In the genomic region with DNA sequence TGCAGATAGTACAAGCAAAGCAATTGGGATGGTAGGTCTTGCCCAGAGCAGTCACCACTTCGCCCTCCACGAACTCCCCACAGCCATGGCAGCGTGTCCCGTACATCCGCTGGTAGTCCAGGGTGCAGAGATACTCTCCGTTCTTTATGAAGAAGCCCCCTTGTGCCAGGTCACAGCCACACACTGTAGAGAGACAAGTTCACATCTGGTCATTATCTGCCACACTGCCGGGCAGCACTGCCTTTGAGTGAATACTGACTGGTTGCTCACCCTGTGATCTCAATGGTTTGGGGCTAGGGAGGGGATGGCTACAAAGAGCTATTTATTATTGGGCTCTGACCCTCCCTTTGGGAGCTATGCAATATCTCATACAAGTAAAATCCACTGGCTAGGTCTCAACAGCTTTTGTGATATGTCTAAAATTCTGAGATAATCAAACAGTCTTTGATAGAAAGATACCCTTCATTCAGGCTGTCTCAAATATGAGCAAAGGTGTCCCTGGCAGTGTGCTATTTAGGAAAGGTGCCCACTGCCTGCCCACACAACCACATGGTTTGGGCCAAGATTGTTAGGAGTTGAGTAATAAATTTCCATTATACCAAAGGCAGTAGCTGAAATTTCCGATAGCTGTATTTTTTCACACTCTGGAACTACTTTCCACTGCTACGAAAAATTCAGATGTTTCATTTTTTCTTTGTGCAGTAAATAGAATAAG, we compare ENCODE assay signal across 28 cellular contexts.
A peak's percentile ranks its signal among the peaks of the same experiment; 100 is the strongest.
DNase-seq lines count a peak whose midpoint lies in the region; ATAC-seq, FAIRE-seq and TF ChIP-seq lines count a peak whose summit lies in the region.
"Had no signal": no experiment of that assay in that cellular context is flagged by ENCODE, and none has a peak within 500 bp of the region (broad histone marks: within the 10 kb centered on the region; RNA-seq: fewer than 3 reads in every experiment).

No MANE protein-coding gene starts in this region.

- H3K4me3 ChIP-seq in liver (ENCODE audit: low read depth in 1 of 3, low read length in 3 of 3) (no peak overlapping the region), HepG2 (replicated peaks in 1 of 3; ENCODE audit: insufficient read depth in 1 of 3, low read depth in 2 of 3, low read length in 3 of 3) (no peak overlapping the region), prostate gland (no peak overlapping the region), HAP-1 (no peak overlapping the region)
- H3K4me3 ChIP-seq: GM12878, spleen, upper lobe of left lung had no signal

- no peaks in the 10 kb centered on the region for H4K20me1 ChIP-seq in HepG2 (ENCODE audit: insufficient read depth, low read length)

- in situ Hi-C loops in HepG2 (cut with HindIII; ENCODE audit: extremely low pct_ligation_motif_present, low pct_unique_long_range_greater_than_20kb): no loop called here
- in situ Hi-C loops in HAP-1 (cut with MboI; ENCODE audit: low sequenced_read_pairs): no loop called here

- H3K27ac ChIP-seq in liver (ENCODE audit: low read depth in 1 of 2, low read length in 2 of 2): peak overlapping the region; percentile 83 to 88
- H3K27ac ChIP-seq in HepG2 (ENCODE audit: extremely low read length, insufficient read depth, low read length): no peak overlapping the region
- H3K27ac ChIP-seq in prostate gland: no peak overlapping the region
- H3K27ac ChIP-seq: parathyroid adenoma, spleen, upper lobe of left lung had no signal

- FAIRE-seq in HepG2 (lab: Jason Lieb, UNC): no peak
- FAIRE-seq: GM12878, HTR-8/SVneo had no signal

- no peaks in the 10 kb centered on the region for H3K79me2 ChIP-seq in HepG2 (ENCODE audit: insufficient read depth, low read length)
- H3K79me2 ChIP-seq: parathyroid adenoma had no signal

- H3K36me3 ChIP-seq in liver (ENCODE audit: control insufficient read depth in 4 of 4, insufficient read depth in 3 of 4, low read depth in 1 of 4, low read length in 3 of 4): peaks cover 0 to 2% (median 0%) of the 10 kb centered on the region in 4 donors
- no peaks in the 10 kb centered on the region for H3K36me3 ChIP-seq in HepG2 (replicated peaks in 1 of 2; ENCODE audit: control insufficient read depth in 1 of 2, insufficient read depth in 2 of 2, low read length in 2 of 2)
- no peaks in the 10 kb centered on the region for H3K36me3 ChIP-seq in prostate gland
- no peaks in the 10 kb centered on the region for H3K36me3 ChIP-seq in HAP-1 (replicated peaks)
- H3K36me3 ChIP-seq: spleen had no signal

- TF ChIP-seq POLR2A in HepG2 (IDR thresholded peaks at IDR 0.05; ENCODE audit: insufficient read depth in 1 of 2, low read depth in 2 of 2, low read length in 2 of 2) (no peak), prostate gland (IDR thresholded peaks at IDR 0.05) (no peak)

- CTCF ChIA-PET in HepG2 (lab: Yijun Ruan, JAX; ENCODE audit: low intra/inter-chr PET ratio, low total read pairs): no interaction called here
- CTCF ChIA-PET in activated CD4-positive, alpha-beta memory T cell treated with anti-CD3 and anti-CD28 coated beads for 36 hours (lab: Charles Lee): interaction anchor here (0.8 kb wide), 1 partner anchor 272 kb away, joined by 3 read pairs; no protein-coding TSS in a partner anchor

- H3K27ac Mint-ChIP-seq in activated CD4-positive, alpha-beta memory T cell treated with anti-CD3 and anti-CD28 coated beads for 36 hours: no peak overlapping the region
- H3K27ac Mint-ChIP-seq in type B pancreatic cell: no peak overlapping the region
- H3K27ac Mint-ChIP-seq: HFFc6; nephron; stimulated activated naive CD8-positive, alpha-beta T cell treated with anti-CD3 and anti-CD28 coated beads, Interleukin-15, Interleukin-2, amounts not matched to agents 100 ng/mL and 50 ng/mL, for 24 hours had no signal

- BruUV-seq in HepG2 (replicated peaks; lab: Mats Ljungman, UMichigan): no TSS peak

- H3K36me3 Mint-ChIP-seq in activated CD4-positive, alpha-beta memory T cell treated with anti-CD3 and anti-CD28 coated beads for 36 hours: no peaks in the 10 kb centered on the region
- peaks cover 3% of the 10 kb centered on the region for H3K36me3 Mint-ChIP-seq in type B pancreatic cell

- TF ChIP-seq CTCF in liver (IDR thresholded peaks at IDR 0.05; ENCODE audit: low read depth, low read length, missing input control): no peak
- TF ChIP-seq CTCF in HepG2 (CRISPR knock-in tag; IDR thresholded peaks at IDR 0.05): no peak
- no peak for TF ChIP-seq CTCF in prostate gland (IDR thresholded peaks at IDR 0.05)
- no peak for TF ChIP-seq CTCF in type B pancreatic cell (conservative IDR thresholded peaks at IDR 0.05)

- no peaks in the 10 kb centered on the region for H3K9me3 Mint-ChIP-seq in activated CD4-positive, alpha-beta memory T cell treated with anti-CD3 and anti-CD28 coated beads for 36 hours
- no peaks in the 10 kb centered on the region for H3K9me3 Mint-ChIP-seq in type B pancreatic cell
- H3K9me3 Mint-ChIP-seq: activated T-cell treated with anti-CD3 and anti-CD28 coated beads, Interleukin-2, amount 50 U/mL, for 4 hours; central memory CD8-positive, alpha-beta T cell; HFFc6; nephron; stimulated activated naive CD8-positive, alpha-beta T cell treated with anti-CD3 and anti-CD28 coated beads, Interleukin-15, Interleukin-2, amounts not matched to agents 100 ng/mL and 50 ng/mL, for 24 hours had no signal

- 81% methylated on average over 9 of the region's 9 CpGs for WGBS in liver
- WGBS in HepG2 (ENCODE audit: low lambda C conversion rate): 67% methylated on average over 4 of the region's 9 CpGs
- 79% methylated on average over 9 of the region's 9 CpGs for WGBS in prostate gland

- no peaks in the 10 kb centered on the region for H3K4me1 Mint-ChIP-seq in activated CD4-positive, alpha-beta memory T cell treated with anti-CD3 and anti-CD28 coated beads for 36 hours (ENCODE audit: low read depth)
- H3K4me1 Mint-ChIP-seq in type B pancreatic cell (ENCODE audit: unreplicated experiment): peaks cover 7% of the 10 kb centered on the region
- H3K4me1 Mint-ChIP-seq: central memory CD8-positive, alpha-beta T cell had no signal

- TF ChIP-seq EP300 in HepG2 (IDR thresholded peaks at IDR 0.05; ENCODE audit: low read depth in 2 of 2, low read length in 2 of 2) (no peak), HepG2 (CRISPR knock-in tag; IDR thresholded peaks at IDR 0.05; ENCODE audit: borderline replicate concordance) (no peak)

- H3K27me3 Mint-ChIP-seq in activated CD4-positive, alpha-beta memory T cell treated with anti-CD3 and anti-CD28 coated beads for 36 hours: no peaks in the 10 kb centered on the region
- no peaks in the 10 kb centered on the region for H3K27me3 Mint-ChIP-seq in type B pancreatic cell
- H3K27me3 Mint-ChIP-seq: central memory CD8-positive, alpha-beta T cell; stimulated activated naive CD8-positive, alpha-beta T cell treated with anti-CD3 and anti-CD28 coated beads, Interleukin-15, Interleukin-2, amounts not matched to agents 100 ng/mL and 50 ng/mL, for 24 hours had no signal

- no peak overlapping the region for H2AFZ ChIP-seq in HepG2 (ENCODE audit: low read length)
- H2AFZ ChIP-seq: parathyroid adenoma had no signal

- POLR2A ChIA-PET in HepG2 (lab: Yijun Ruan, JAX): no interaction called here
- POLR2A ChIA-PET in activated CD4-positive, alpha-beta memory T cell treated with anti-CD3 and anti-CD28 coated beads for 36 hours (lab: Charles Lee): interaction anchor here (0.6 kb wide), 1 partner anchor 508 kb away, joined by 5 read pairs; no protein-coding TSS in a partner anchor

- peak; percentile 29 to 44 for TF ChIP-seq RAD21 in liver (IDR thresholded peaks at IDR 0.05)
- TF ChIP-seq RAD21 in HepG2 (CRISPR knock-in tag; IDR thresholded peaks at IDR 0.05): no peak

- H3K4me1 ChIP-seq in liver (ENCODE audit: control insufficient read depth in 4 of 4, insufficient read depth in 4 of 4, low read length in 3 of 4): peaks cover 4 to 37% (median 17%) of the 10 kb centered on the region in 4 donors
- H3K4me1 ChIP-seq in HepG2 (ENCODE audit: insufficient read depth, low read length): no peaks in the 10 kb centered on the region
- no peaks in the 10 kb centered on the region for H3K4me1 ChIP-seq in prostate gland (replicated peaks)
- no peaks in the 10 kb centered on the region for H3K4me1 ChIP-seq in HAP-1
- H3K4me1 ChIP-seq: spleen had no signal

- DNase-seq in HepG2 (ENCODE audit: low spot score) (no peak), left cardiac atrium (peak; percentile 31), prostate gland (ENCODE audit: low spot score) (peak; percentile 21), HAP-1 (ENCODE audit: low spot score in 2 of 2) (no peak), type B pancreatic cell (ENCODE audit: extremely low spot score, unreplicated experiment) (no peak)
- no peak for DNase-seq in activated naive CD4-positive, alpha-beta T cell treated with Interleukin-2 at 50 U/mL for 16 hours
- no peak for DNase-seq in activated CD4-positive, alpha-beta memory T cell treated with anti-CD3 and anti-CD28 coated beads for 36 hours
- DNase-seq: activated CD4-positive, alpha-beta T cell treated with anti-CD3 and anti-CD28 coated beads for 1 hour; activated naive CD4-positive, alpha-beta T cell; activated T-cell treated with anti-CD3 and anti-CD28 coated beads, Interleukin-2, amount 50 U/mL, for 4 hours; anterior cingulate cortex; effector CD4-positive, alpha-beta T cell; HFFc6; Kasumi-1; kidney glomerular epithelial cell; NCI-H1048; NCI-H187 treated with DMSO at 0.1 percent for 48 hours; NCI-H2227 treated with DMSO at 0.1 percent for 48 hours; spleen; stimulated activated CD4-positive, alpha-beta T cell treated with anti-CD3 and anti-CD28 coated beads, Interleukin-4, amount 100 ng/mL, for 1 hour had no signal

- H3K4me2 ChIP-seq in HepG2 (ENCODE audit: low read depth, low read length): no peak overlapping the region

- H3K9me3 ChIP-seq in liver (ENCODE audit: control insufficient read depth in 4 of 4, low read length in 3 of 4) (no peaks in the 10 kb centered on the region), HepG2 (ENCODE audit: low read length) (no peaks in the 10 kb centered on the region), prostate gland (no peaks in the 10 kb centered on the region), HAP-1 (no peaks in the 10 kb centered on the region)
- H3K9me3 ChIP-seq: spleen, upper lobe of left lung had no signal

- no peaks in the 10 kb centered on the region for H3K27me3 ChIP-seq in liver (ENCODE audit: control insufficient read depth in 4 of 4, insufficient read depth in 4 of 4, low read length in 3 of 4)
- no peaks in the 10 kb centered on the region for H3K27me3 ChIP-seq in HepG2 (ENCODE audit: control insufficient read depth in 1 of 2, insufficient read depth in 2 of 2, low read length in 2 of 2)
- H3K27me3 ChIP-seq in prostate gland (replicated peaks; ENCODE audit: insufficient read depth): no peaks in the 10 kb centered on the region
- H3K27me3 ChIP-seq in HAP-1 (ENCODE audit: low read depth): no peaks in the 10 kb centered on the region
- H3K27me3 ChIP-seq: spleen, upper lobe of left lung had no signal

- H3K9ac ChIP-seq in liver (ENCODE audit: low read depth in 1 of 2, low read length in 2 of 2) (no peak overlapping the region), HepG2 (ENCODE audit: insufficient read depth, low read depth, low read length) (no peak overlapping the region)
- H3K9ac ChIP-seq: parathyroid adenoma had no signal

- H3K4me3 Mint-ChIP-seq in activated CD4-positive, alpha-beta memory T cell treated with anti-CD3 and anti-CD28 coated beads for 36 hours: no peak overlapping the region
- H3K4me3 Mint-ChIP-seq in type B pancreatic cell: no peak overlapping the region
- H3K4me3 Mint-ChIP-seq: activated T-cell treated with anti-CD3 and anti-CD28 coated beads, Interleukin-2, amount 50 U/mL, for 4 hours; central memory CD8-positive, alpha-beta T cell; HFFc6; nephron; stimulated activated naive CD8-positive, alpha-beta T cell treated with anti-CD3 and anti-CD28 coated beads, Interleukin-15, Interleukin-2, amounts not matched to agents 100 ng/mL and 50 ng/mL, for 24 hours had no signal

- intact Hi-C loops in HepG2 (cut with micrococcal nuclease; ENCODE audit: unreplicated experiment): no loop called here
- intact Hi-C loops in left cardiac atrium (cut with DNase I): no loop called here
- intact Hi-C loops in prostate gland (cut with DNase I): no loop called here
- intact Hi-C loops in activated CD4-positive, alpha-beta memory T cell treated with anti-CD3 and anti-CD28 coated beads for 36 hours (cut with micrococcal nuclease): no loop called here

- ATAC-seq in HepG2 (no peak), left cardiac atrium (peak in 1 of 2 donors; percentile 72)
- ATAC-seq: activated T-cell treated with anti-CD3 and anti-CD28 coated beads, Interleukin-2, amount 50 U/mL, for 4 hours; GM12878 had no signal

Comparison
In these comparisons a context has a peak if more than half of its experiments do, and no peak if none do; other contexts are left out.
1. H3K27ac ChIP-seq: peak in liver (2 of 2); none in HepG2 (single experiment) and prostate gland (0 of 2).
2. DNase-seq: peak in left cardiac atrium (single experiment) and prostate gland (single experiment); none in HepG2 (single experiment), activated naive CD4-positive, alpha-beta T cell treated with Interleukin-2 at 50 U/mL for 16 hours (single experiment), activated CD4-positive, alpha-beta memory T cell treated with anti-CD3 and anti-CD28 coated beads for 36 hours (single experiment), HAP-1 (0 of 2) and type B pancreatic cell (single experiment).